9 cellular contexts compared by ENCODE assay signal in the genomic region with DNA sequence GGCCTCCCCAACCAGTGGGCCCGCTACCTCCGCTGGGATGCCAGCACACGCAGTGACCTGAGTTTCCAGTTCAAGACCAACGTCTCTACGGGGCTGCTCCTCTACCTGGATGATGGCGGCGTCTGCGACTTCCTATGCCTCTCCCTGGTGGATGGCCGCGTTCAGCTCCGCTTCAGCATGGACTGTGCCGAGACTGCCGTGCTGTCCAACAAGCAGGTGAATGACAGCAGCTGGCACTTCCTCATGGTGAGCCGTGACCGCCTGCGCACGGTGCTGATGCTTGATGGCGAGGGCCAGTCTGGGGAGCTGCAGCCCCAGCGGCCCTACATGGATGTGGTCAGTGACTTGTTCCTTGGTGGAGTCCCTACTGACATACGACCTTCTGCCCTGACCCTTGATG.
"Had no signal": no experiment of that assay in that cellular context is flagged by ENCODE, and none has a peak within 500 bp of the region (broad histone marks: within the 10 kb centered on the region; RNA-seq: fewer than 3 reads in every experiment).

No MANE protein-coding gene starts in this region.

- H3K4me3 Mint-ChIP-seq: IgD-negative memory B cell had no signal

- H3K4me2 ChIP-seq: KMS-11 had no signal

- ATAC-seq: HepG2, K562 had no signal

- H3K9ac ChIP-seq: KMS-11 had no signal

- H3K4me1 Mint-ChIP-seq: IgD-negative memory B cell had no signal

- H3K9me3 Mint-ChIP-seq: IgD-negative memory B cell had no signal

- FAIRE-seq: HepG2, HTR-8/SVneo, K562 had no signal

- H3K36me3 Mint-ChIP-seq: IgD-negative memory B cell had no signal

- H3K27ac ChIP-seq: HL-60, KMS-11 had no signal

- DNase-seq: IMR-90, KBM-7, KG1 had no signal

- H3K4me3 ChIP-seq: K562 had no signal
